In genomic region chr6:107061125-107062020, GRCh38 we compare ENCODE assay signal across 8 cellular contexts. TPM values are rescaled to one million over a fixed set of nuclear protein-coding genes. Genes with fewer than 3 reads are reported as not detected.
DNase-seq lines count a peak whose midpoint lies in the region; ATAC-seq and TF ChIP-seq lines count a peak whose summit lies in the region.

No MANE protein-coding gene starts in this region.

- H3K9me3 Mint-ChIP-seq in T-helper 1 cell treated with Interleukin-12 subunit alpha and Interleukin-12 subunit beta and Interleukin-4 antibody, amounts not matched to agents 30 μg/mL and 1 μg/mL, for 36 hours = no peaks in the 10 kb centered on the region
- no peaks in the 10 kb centered on the region for H3K9me3 Mint-ChIP-seq in naive thymus-derived CD8-positive, alpha-beta T cell

- intact Hi-C loops in head of caudate nucleus (cut with DNase I) = no loop called here

- TF ChIP-seq CTCF in GM10266 (IDR thresholded peaks at IDR 0.05; ENCODE audit: control insufficient read depth, insufficient read depth, low read depth, missing control alignments) = no peak

- peak overlapping the region; percentile 45 for H3K27ac Mint-ChIP-seq in T-helper 1 cell treated with Interleukin-12 subunit alpha and Interleukin-12 subunit beta and Interleukin-4 antibody, amounts not matched to agents 30 μg/mL and 1 μg/mL, for 36 hours
- H3K27ac Mint-ChIP-seq in naive thymus-derived CD8-positive, alpha-beta T cell = peak overlapping the region in 7 of 10 donors; percentile 21 to 77 (median 50)

- H3K4me1 Mint-ChIP-seq in T-helper 1 cell treated with Interleukin-12 subunit alpha and Interleukin-12 subunit beta and Interleukin-4 antibody, amounts not matched to agents 30 μg/mL and 1 μg/mL, for 36 hours (ENCODE audit: low read depth) = peaks cover 35% of the 10 kb centered on the region
- H3K4me1 Mint-ChIP-seq in naive thymus-derived CD8-positive, alpha-beta T cell = peaks cover 8 to 33% (median 24%) of the 10 kb centered on the region in 4 donors

- POLR2A ChIA-PET in naive thymus-derived CD8-positive, alpha-beta T cell (lab: Charles Lee) = interaction anchor here (0.6 to 0.7 kb wide), 2 partner anchors 11 to 76 kb away, joined by 3 read pairs; no protein-coding TSS in a partner anchor

- ATAC-seq in GM19025 (IDR thresholded peaks at IDR 0.05; ENCODE audit: low read depth, unreplicated experiment) (peak; percentile 57), HG02610 (IDR thresholded peaks at IDR 0.05; ENCODE audit: unreplicated experiment) (peak; percentile 62)
- peak; percentile 33 to 58 for ATAC-seq in naive thymus-derived CD8-positive, alpha-beta T cell

- DNase-seq in naive thymus-derived CD8-positive, alpha-beta T cell = peak in 3 of 10 donors; percentile 1 to 5 (median 4)
- DNase-seq in SHP77 (lab: John Stamatoyannopoulos, UW) (no peak), GM10266 (ENCODE audit: extremely low spot score) (no peak), SIG-M5 (lab: John Stamatoyannopoulos, UW) (no peak), head of caudate nucleus (no peak)

- no peaks in the 10 kb centered on the region for H3K36me3 Mint-ChIP-seq in T-helper 1 cell treated with Interleukin-12 subunit alpha and Interleukin-12 subunit beta and Interleukin-4 antibody, amounts not matched to agents 30 μg/mL and 1 μg/mL, for 36 hours (ENCODE audit: low read depth)
- no peaks in the 10 kb centered on the region for H3K36me3 Mint-ChIP-seq in naive thymus-derived CD8-positive, alpha-beta T cell

- no peaks in the 10 kb centered on the region for H3K27me3 Mint-ChIP-seq in T-helper 1 cell treated with Interleukin-12 subunit alpha and Interleukin-12 subunit beta and Interleukin-4 antibody, amounts not matched to agents 30 μg/mL and 1 μg/mL, for 36 hours (ENCODE audit: low read depth)
- no peaks in the 10 kb centered on the region for H3K27me3 Mint-ChIP-seq in naive thymus-derived CD8-positive, alpha-beta T cell

- peak overlapping the region; percentile 44 for H3K4me3 Mint-ChIP-seq in T-helper 1 cell treated with Interleukin-12 subunit alpha and Interleukin-12 subunit beta and Interleukin-4 antibody, amounts not matched to agents 30 μg/mL and 1 μg/mL, for 36 hours
- peak overlapping the region; percentile 57 to 83 (median 70) for H3K4me3 Mint-ChIP-seq in naive thymus-derived CD8-positive, alpha-beta T cell

RNA-seq across cellular contexts. Expression of gene MTRES1, which starts 33.4 kb away (rescaled TPM):
- 10 to 100 TPM; 21.4 to 22.1 TPM for total RNA-seq in naive thymus-derived CD8-positive, alpha-beta T cell
- 10 to 100 TPM in 2 of 3 donors, 1 to 10 TPM in 1; 7.4 to 18.8 (median 17.0) TPM for polyA plus RNA-seq in naive thymus-derived CD8-positive, alpha-beta T cell

RNA-seq across cellular contexts. Expression of gene BEND3, which starts 53.9 kb away (rescaled TPM):
- total RNA-seq in naive thymus-derived CD8-positive, alpha-beta T cell = 1 to 10 TPM; 1.9 to 2.0 TPM
- polyA plus RNA-seq in naive thymus-derived CD8-positive, alpha-beta T cell = under 1 TPM; 0.25 to 0.71 (median 0.59) TPM
